16 cellular contexts compared by ENCODE assay signal in the genomic region with DNA sequence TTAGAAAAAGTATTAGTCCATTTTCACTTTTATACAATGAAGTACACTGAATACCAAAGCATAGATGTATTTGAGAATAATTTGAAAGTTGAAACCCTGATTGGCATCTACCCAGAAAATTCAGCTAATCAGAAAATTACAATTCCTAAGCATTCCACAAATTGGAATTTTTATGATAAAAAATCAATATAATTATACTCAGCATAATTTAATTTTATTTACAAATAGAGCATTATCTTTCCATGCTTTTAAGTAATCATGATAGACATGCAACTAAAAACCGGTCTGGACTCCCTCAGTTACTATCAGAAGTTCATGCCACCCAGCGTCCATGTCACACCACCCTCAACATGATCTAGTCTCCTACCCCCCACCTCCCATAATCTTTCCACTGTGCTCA. TPM values are rescaled to one million over a fixed set of nuclear protein-coding genes. Genes with fewer than 3 reads are reported as not detected.
A peak's percentile ranks its signal among the peaks of the same experiment; 100 is the strongest.
DNase-seq lines count a peak whose midpoint lies in the region; ATAC-seq and TF ChIP-seq lines count a peak whose summit lies in the region.
"Had no signal": no experiment of that assay in that cellular context is flagged by ENCODE, and none has a peak within 500 bp of the region (broad histone marks: within the 10 kb centered on the region; RNA-seq: fewer than 3 reads in every experiment).

No MANE protein-coding gene starts in this region.

- TF ChIP-seq POLR2A in thyroid gland (IDR thresholded peaks at IDR 0.05), result no peak

- H3K27ac Mint-ChIP-seq in activated naive CD8-positive, alpha-beta T cell treated with anti-CD3 and anti-CD28 coated beads, Interleukin-2, amount 50 U/mL, for 24 hours, result no peak overlapping the region
- H3K27ac Mint-ChIP-seq: CD14-positive monocyte; CD4-positive, alpha-beta memory T cell; H9 had no signal

- no peak overlapping the region for H3K4me3 ChIP-seq in GM23248
- no peak overlapping the region for H3K4me3 ChIP-seq in adipocyte (ENCODE audit: low read length)
- H3K4me3 ChIP-seq in neuronal stem cell (ENCODE audit: low read length in 2 of 2), result no peak overlapping the region
- no peak overlapping the region for H3K4me3 ChIP-seq in thyroid gland (replicated peaks in 1 of 3)
- H3K4me3 ChIP-seq: BLaER1 had no signal

- TF ChIP-seq CTCF in thyroid gland (IDR thresholded peaks at IDR 0.05), result no peak

- H3K27me3 ChIP-seq in GM23248 (replicated peaks; ENCODE audit: insufficient read depth), result no peaks in the 10 kb centered on the region
- H3K27me3 ChIP-seq in adipocyte (replicated peaks; ENCODE audit: control insufficient read depth, insufficient read depth, low read length), result no peaks in the 10 kb centered on the region
- no peaks in the 10 kb centered on the region for H3K27me3 ChIP-seq in neuronal stem cell (ENCODE audit: control insufficient read depth in 3 of 3, insufficient read depth in 3 of 3, low read depth in 1 of 3, low read length in 3 of 3)
- no peaks in the 10 kb centered on the region for H3K27me3 ChIP-seq in thyroid gland
- H3K27me3 ChIP-seq: BLaER1 had no signal

- no peak overlapping the region for H2BK15ac ChIP-seq in neuronal stem cell (ENCODE audit: low read length)

- no peak overlapping the region for H2BK120ac ChIP-seq in neuronal stem cell (ENCODE audit: low read depth, low read length)

- peaks cover 2% of the 10 kb centered on the region for H3K4me1 Mint-ChIP-seq in activated naive CD8-positive, alpha-beta T cell treated with anti-CD3 and anti-CD28 coated beads, Interleukin-2, amount 50 U/mL, for 24 hours

- H3K9me3 Mint-ChIP-seq in activated naive CD8-positive, alpha-beta T cell treated with anti-CD3 and anti-CD28 coated beads, Interleukin-2, amount 50 U/mL, for 24 hours, result no peaks in the 10 kb centered on the region
- H3K9me3 Mint-ChIP-seq: CD14-positive monocyte, H9 had no signal

- H3K9ac ChIP-seq in GM23248 (no peak overlapping the region), adipocyte (ENCODE audit: low read length) (peak overlapping the region; percentile 65), neuronal stem cell (ENCODE audit: low read depth, low read length, poor library complexity) (no peak overlapping the region)
- H3K9ac ChIP-seq: BLaER1 had no signal

- H3K36me3 Mint-ChIP-seq in activated naive CD8-positive, alpha-beta T cell treated with anti-CD3 and anti-CD28 coated beads, Interleukin-2, amount 50 U/mL, for 24 hours (ENCODE audit: low read depth), result no peaks in the 10 kb centered on the region
- H3K36me3 Mint-ChIP-seq: CD14-positive monocyte; CD4-positive, alpha-beta memory T cell had no signal

- no peak overlapping the region for H3K14ac ChIP-seq in neuronal stem cell (ENCODE audit: low read length)

- H2AFZ ChIP-seq in GM23248, result peak overlapping the region; percentile 24; the same call in 1 of the 2 replicates
- H2AFZ ChIP-seq in neuronal stem cell (ENCODE audit: low read length), result peak overlapping the region; percentile 29

- DNase-seq in GM23248 (no peak), adipocyte (ENCODE audit: low read depth) (no peak), neuronal stem cell (ENCODE audit: low spot score) (no peak), thyroid gland (no peak), NCI-H146 (lab: John Stamatoyannopoulos, UW) (no peak), SHP77 (lab: John Stamatoyannopoulos, UW) (no peak)
- DNase-seq in activated naive CD8-positive, alpha-beta T cell treated with anti-CD3 and anti-CD28 coated beads, Interleukin-2, amount 50 U/mL, for 24 hours, result no peak
- DNase-seq: 8988T; CD4-positive, alpha-beta memory T cell; DMS153; DMS79; GDM1; GOT3; H9 had no signal

- no peak for ATAC-seq in activated naive CD8-positive, alpha-beta T cell treated with anti-CD3 and anti-CD28 coated beads, Interleukin-2, amount 50 U/mL, for 24 hours

- H3K9me2 ChIP-seq in GM23248 (ENCODE audit: insufficient read depth), result no peaks in the 10 kb centered on the region

- H3K27ac ChIP-seq in GM23248, result no peak overlapping the region
- H3K27ac ChIP-seq in neuronal stem cell (replicated peaks; ENCODE audit: low read length), result no peak overlapping the region
- peak overlapping the region in 2 of 3 donors; percentile 32 to 49 for H3K27ac ChIP-seq in thyroid gland
- H3K27ac ChIP-seq: BLaER1 had no signal

- no peak overlapping the region for H3K4me3 Mint-ChIP-seq in activated naive CD8-positive, alpha-beta T cell treated with anti-CD3 and anti-CD28 coated beads, Interleukin-2, amount 50 U/mL, for 24 hours
- H3K4me3 Mint-ChIP-seq: CD14-positive monocyte; CD4-positive, alpha-beta memory T cell; H9 had no signal

- H4K20me1 ChIP-seq in GM23248 (ENCODE audit: insufficient read depth), result no peaks in the 10 kb centered on the region
- H4K20me1 ChIP-seq: BLaER1 had no signal

- H3K36me3 ChIP-seq in GM23248 (ENCODE audit: low read depth) (no peaks in the 10 kb centered on the region), adipocyte (ENCODE audit: control insufficient read depth, insufficient read depth, low read length, severe bottlenecking) (no peaks in the 10 kb centered on the region), neuronal stem cell (replicated peaks in 1 of 2; ENCODE audit: control insufficient read depth in 2 of 2, insufficient read depth in 2 of 2, low read length in 2 of 2) (no peaks in the 10 kb centered on the region), thyroid gland (no peaks in the 10 kb centered on the region)
- H3K36me3 ChIP-seq: BLaER1 had no signal

- 87 to 88% methylated on average over 2 of the region's 2 CpGs for WGBS in GM23248 (ENCODE audit: low coverage in 1 of 2, low lambda C conversion rate in 2 of 2, missing lambda C conversion rate in 2 of 2), 2 experiments
- no CpG with 5 or more reads among the region's 2 CpGs for WGBS in neuronal stem cell (ENCODE audit: extremely low coverage in 2 of 2, insufficient read length in 2 of 2, insufficient replicate concordance in 1 of 2), 2 donors
- 95% methylated on average over 2 of the region's 2 CpGs for WGBS in thyroid gland, 2 donors

- intact Hi-C loops in thyroid gland (cut with DNase I), result no loop called here

- in situ Hi-C loops in GM23248 (cut with MboI), result no loop called here

- H3K4me2 ChIP-seq in GM23248 (ENCODE audit: unreplicated experiment) (no peak overlapping the region), neuronal stem cell (ENCODE audit: insufficient read depth, low read length, poor library complexity, severe bottlenecking) (no peak overlapping the region)
- H3K4me2 ChIP-seq: BLaER1 had no signal

- H4K91ac ChIP-seq in neuronal stem cell (ENCODE audit: low read depth, low read length, poor library complexity), result no peak overlapping the region

- H2BK12ac ChIP-seq in neuronal stem cell (ENCODE audit: low read length), result no peak overlapping the region

- H3K79me2 ChIP-seq in GM23248 (ENCODE audit: insufficient read depth), result no peaks in the 10 kb centered on the region

- no peak overlapping the region for H3K18ac ChIP-seq in neuronal stem cell (ENCODE audit: low read length)

- no peaks in the 10 kb centered on the region for H3K79me1 ChIP-seq in neuronal stem cell (ENCODE audit: low read depth, low read length)

- H2AK5ac ChIP-seq in neuronal stem cell (ENCODE audit: low read depth, low read length), result no peak overlapping the region

- no peaks in the 10 kb centered on the region for H3K9me3 ChIP-seq in GM23248 (ENCODE audit: low read depth)
- no peaks in the 10 kb centered on the region for H3K9me3 ChIP-seq in adipocyte (ENCODE audit: control insufficient read depth, low read length)
- no peaks in the 10 kb centered on the region for H3K9me3 ChIP-seq in neuronal stem cell (replicated peaks in 1 of 2; ENCODE audit: control insufficient read depth in 2 of 2, insufficient read depth in 1 of 2, low read depth in 1 of 2, low read length in 2 of 2)
- H3K9me3 ChIP-seq in thyroid gland, result no peaks in the 10 kb centered on the region
- H3K9me3 ChIP-seq: BLaER1 had no signal

- no peak overlapping the region for H3K23ac ChIP-seq in neuronal stem cell (ENCODE audit: low read depth, low read length, poor library complexity)

- H3F3A ChIP-seq in GM23248 (ENCODE audit: insufficient read depth), result no peaks in the 10 kb centered on the region

- H3K4me1 ChIP-seq in GM23248 (ENCODE audit: insufficient read depth), result 0 out of 2 replicates have a peak, but pooled peaks cover 7% of the 10 kb centered on the region
- H3K4me1 ChIP-seq in adipocyte (ENCODE audit: control insufficient read depth, insufficient read depth, low read length), result peaks cover 9% of the 10 kb centered on the region
- peaks cover 0 to 2% of the 10 kb centered on the region in 2 donors for H3K4me1 ChIP-seq in neuronal stem cell (ENCODE audit: control insufficient read depth in 2 of 2, insufficient read depth in 1 of 2, low read depth in 1 of 2, low read length in 2 of 2)
- H3K4me1 ChIP-seq in thyroid gland, result peaks cover 7 to 21% of the 10 kb centered on the region in 2 donors
- H3K4me1 ChIP-seq: BLaER1 had no signal

- no peak overlapping the region for H4K8ac ChIP-seq in neuronal stem cell (ENCODE audit: low read depth, low read length)

- H3K27me3 Mint-ChIP-seq in activated naive CD8-positive, alpha-beta T cell treated with anti-CD3 and anti-CD28 coated beads, Interleukin-2, amount 50 U/mL, for 24 hours, result no peaks in the 10 kb centered on the region
- H3K27me3 Mint-ChIP-seq: CD4-positive, alpha-beta memory T cell had no signal

- H2BK5ac ChIP-seq in neuronal stem cell (ENCODE audit: low read length), result no peak overlapping the region

- no peak overlapping the region for H3K4ac ChIP-seq in neuronal stem cell (ENCODE audit: low read length)

RNA-seq across cellular contexts. Expression of a gene that starts 50.4 kb away (rescaled TPM):
- 17.5 and 22.6 TPM in 2 replicates for total RNA-seq in GM23248 (2014; rRNA removed; shearing (Covaris generic))
- polyA plus RNA-seq in GM23248 (2016; fragmentation: Nextera tagmentation; extraction: Ambion mirVana), result 20.9 and 23.0 TPM in 2 replicates
- polyA plus RNA-seq in neuronal stem cell (2013, experiment 1 of 2), result 21.3 TPM
- 22.6 TPM for polyA plus RNA-seq in neuronal stem cell (2013, experiment 2 of 2)
- 10 to 100 TPM; 30.6 to 87.6 (median 43.4) TPM for total RNA-seq in thyroid gland

Comparison
In these comparisons a context has a peak if more than half of its experiments do, and no peak if none do; other contexts are left out.
1. H3K27ac ChIP-seq: peak in thyroid gland (2 of 3); none in GM23248 (single experiment) and neuronal stem cell (single experiment).